In genomic region chr3:141348848-141349247, GRCh38 we compare ENCODE assay signal across 21 cellular contexts. TPM values are rescaled to one million over a fixed set of nuclear protein-coding genes. Genes with fewer than 3 reads are reported as not detected.
DNase-seq lines count a peak whose midpoint lies in the region; FAIRE-seq and TF ChIP-seq lines count a peak whose summit lies in the region.
"Had no signal": no experiment of that assay in that cellular context is flagged by ENCODE, and none has a peak within 500 bp of the region (broad histone marks: within the 10 kb centered on the region; RNA-seq: fewer than 3 reads in every experiment).

No MANE protein-coding gene starts in this region.

- H3K9me3 ChIP-seq in Karpas-422 (ENCODE audit: low read length) (no peaks in the 10 kb centered on the region), H1 (ENCODE audit: insufficient read depth in 2 of 2, low read depth in 1 of 2, low read length in 1 of 2) (no peaks in the 10 kb centered on the region), prostate gland (no peaks in the 10 kb centered on the region)
- H3K9me3 ChIP-seq: MG63, SJCRH30 had no signal

- H2AK5ac ChIP-seq in H1 (ENCODE audit: low read depth, low read length): no peak overlapping the region
- H2AK5ac ChIP-seq in mesendoderm (ENCODE audit: low read length): no peak overlapping the region

- H2BK20ac ChIP-seq in H1 (ENCODE audit: low read length): no peak overlapping the region

- TF ChIP-seq POLR2A in H1 (IDR thresholded peaks at IDR 0.05; ENCODE audit: control extremely low read depth in 1 of 2, low read depth in 2 of 2, low read length in 2 of 2): no peak
- TF ChIP-seq POLR2A in prostate gland (IDR thresholded peaks at IDR 0.05): no peak

- no peak overlapping the region for H3K4ac ChIP-seq in H1 (replicated peaks; ENCODE audit: insufficient read length, low read depth, low read length)
- H3K4ac ChIP-seq in mesendoderm (ENCODE audit: low read depth, low read length): no peak overlapping the region

- H2AFZ ChIP-seq in Karpas-422 (ENCODE audit: low read length) (0 out of 2 replicates have a peak overlapping the region, but pooled peaks have one; percentile 24), H1 (ENCODE audit: low read length) (peak overlapping the region; percentile 6; the same call in 1 of the 2 replicates)

- no peak for TF ChIP-seq EP300 in H1 (IDR thresholded peaks at IDR 0.05; ENCODE audit: borderline replicate concordance in 1 of 2, low read depth in 2 of 2, low read length in 2 of 2)

- no peak for TF ChIP-seq CTCF in H1 (IDR thresholded peaks at IDR 0.05; ENCODE audit: control extremely low read depth in 1 of 3, insufficient read depth in 1 of 3, low read depth in 1 of 3, low read length in 3 of 3)
- TF ChIP-seq CTCF in prostate gland (IDR thresholded peaks at IDR 0.05): no peak

- 91% methylated on average over 1 of the region's 1 CpG; no CpG with 5 or more reads in 1 of the 2 experiments for WGBS in H1 (ENCODE audit: extremely low coverage in 1 of 2, insufficient coverage in 1 of 2, insufficient read length in 1 of 2, insufficient replicate concordance in 2 of 2, low coverage in 1 of 2, low lambda C conversion rate in 2 of 2, missing lambda C conversion rate in 1 of 2), 2 experiments
- WGBS in mesendoderm (ENCODE audit: extremely low coverage, insufficient coverage, low lambda C conversion rate): no CpG with 5 or more reads among the region's 1 CpG
- 56% methylated on average over 1 of the region's 1 CpG for WGBS in prostate gland

- H3K27me3 ChIP-seq in Karpas-422 (ENCODE audit: low read length) (no peaks in the 10 kb centered on the region), H1 (replicated peaks in 1 of 4; ENCODE audit: control insufficient read depth in 3 of 4, extremely low read depth in 1 of 4, insufficient read depth in 3 of 4, low read length in 3 of 4) (no peaks in the 10 kb centered on the region), mesendoderm (ENCODE audit: insufficient read depth, low read length, poor library complexity) (no peaks in the 10 kb centered on the region), prostate gland (replicated peaks; ENCODE audit: insufficient read depth) (no peaks in the 10 kb centered on the region)
- H3K27me3 ChIP-seq: MG63 had no signal

- H3K4me3 ChIP-seq in Karpas-422 (ENCODE audit: low read length) (no peak overlapping the region), H1 (ENCODE audit: extremely low read depth in 1 of 4, insufficient read depth in 2 of 4, low read depth in 3 of 4, low read length in 4 of 4) (no peak overlapping the region), mesendoderm (ENCODE audit: low read length) (no peak overlapping the region), prostate gland (no peak overlapping the region)
- H3K4me3 ChIP-seq: MG63, SJCRH30 had no signal

- H3K4me2 ChIP-seq in Karpas-422 (ENCODE audit: low read depth, low read length, poor library complexity, severe bottlenecking) (no peak overlapping the region), H1 (ENCODE audit: insufficient read depth in 1 of 2, low read depth in 2 of 2, low read length in 2 of 2) (no peak overlapping the region), mesendoderm (ENCODE audit: low read length) (no peak overlapping the region)

- H2BK15ac ChIP-seq in H1 (ENCODE audit: low read length) (no peak overlapping the region), mesendoderm (replicated peaks; ENCODE audit: low read depth) (no peak overlapping the region)

- POLR2A ChIA-PET in H1 (lab: Charles Lee; ENCODE audit: partially characterized antibody): no interaction called here

- TF ChIP-seq RAD21 in H1 (IDR thresholded peaks at IDR 0.05 in 1 of 2, conservative IDR thresholded peaks at IDR 0.05 in 1 of 2; ENCODE audit: low read depth in 2 of 2, low read length in 2 of 2): no peak

- H3K56ac ChIP-seq in H1 (replicated peaks; ENCODE audit: insufficient read length, low read depth, low read length) (no peak overlapping the region), mesendoderm (ENCODE audit: low read length) (peak overlapping the region; percentile 31)

- no peak overlapping the region for H4K5ac ChIP-seq in H1 (ENCODE audit: insufficient read length, low read depth, low read length)
- H4K5ac ChIP-seq in mesendoderm (ENCODE audit: low read length): no peak overlapping the region

- H3K23ac ChIP-seq in H1 (ENCODE audit: insufficient read length) (no peak overlapping the region), mesendoderm (ENCODE audit: low read length) (no peak overlapping the region)

- H3K79me1 ChIP-seq in H1 (ENCODE audit: low read depth, low read length) (no peaks in the 10 kb centered on the region), mesendoderm (ENCODE audit: low read length) (no peaks in the 10 kb centered on the region)

- H3K36me3 ChIP-seq in Karpas-422 (ENCODE audit: insufficient read depth, low read length): no peaks in the 10 kb centered on the region
- H3K36me3 ChIP-seq in H1 (ENCODE audit: control insufficient read depth in 2 of 4, insufficient read depth in 4 of 4, low read length in 3 of 4): no peaks in the 10 kb centered on the region
- H3K36me3 ChIP-seq in mesendoderm (ENCODE audit: control insufficient read depth, insufficient read depth, low read length): no peaks in the 10 kb centered on the region
- no peaks in the 10 kb centered on the region for H3K36me3 ChIP-seq in prostate gland
- H3K36me3 ChIP-seq: MG63, SJCRH30 had no signal

- H2BK5ac ChIP-seq in H1 (ENCODE audit: low read depth, low read length) (no peak overlapping the region), mesendoderm (ENCODE audit: low read length) (no peak overlapping the region)

- no peak overlapping the region for H2BK12ac ChIP-seq in H1 (ENCODE audit: low read depth, low read length)

- H4K8ac ChIP-seq in H1 (ENCODE audit: extremely low read depth, insufficient read depth, low read length) (no peak overlapping the region), mesendoderm (ENCODE audit: low read depth, low read length) (no peak overlapping the region)

- no peak overlapping the region for H2BK120ac ChIP-seq in H1 (replicated peaks; ENCODE audit: low read depth, low read length)
- H2BK120ac ChIP-seq in mesendoderm (ENCODE audit: low read depth, low read length): no peak overlapping the region

- CTCF ChIA-PET in H1 (lab: Charles Lee; ENCODE audit: partially characterized antibody): interaction anchor here (0.6 to 5.9 kb wide), 9 partner anchors 12 to 531 kb away, joined by 3 to 42 read pairs (median 4); no protein-coding TSS in a partner anchor

- H3K4me1 ChIP-seq in Karpas-422 (ENCODE audit: low read length): peaks cover 3% of the 10 kb centered on the region; the same call in 1 of the 2 replicates
- no peaks in the 10 kb centered on the region for H3K4me1 ChIP-seq in H1 (replicated peaks in 1 of 4; ENCODE audit: control insufficient read depth in 3 of 4, insufficient read depth in 4 of 4, low read length in 3 of 4)
- H3K4me1 ChIP-seq in mesendoderm (ENCODE audit: control insufficient read depth, low read depth, low read length): peaks cover 4% of the 10 kb centered on the region
- H3K4me1 ChIP-seq in prostate gland (replicated peaks): no peaks in the 10 kb centered on the region

- intact Hi-C loops in prostate gland (cut with DNase I): no loop called here

- no peaks in the 10 kb centered on the region for H3K23me2 ChIP-seq in H1 (ENCODE audit: low read depth, low read length)

- DNase-seq in Karpas-422 (no peak), H1 (ENCODE audit: low read depth in 1 of 2, low spot score in 2 of 2) (no peak), mesendoderm (no peak), activated gamma-delta T cell (lab: John Stamatoyannopoulos, UW) (no peak), NCI-H1092 treated with DMSO at 0.1 percent for 48 hours (lab: John Stamatoyannopoulos, UW) (no peak), NCI-H446 (lab: John Stamatoyannopoulos, UW) (no peak), prostate gland (ENCODE audit: low spot score) (no peak)
- DNase-seq: C1 segment of cervical spinal cord; CD8-positive, alpha-beta T cell; DND-41; GOT3; Kasumi-1; MG63; NCI-H1436; NCI-H187 treated with DMSO at 0.1 percent for 48 hours; NCI-H345; NCI-H524 treated with DMSO at 0.1 percent for 48 hours; OCI-M1; SJCRH30 had no signal

- no peak overlapping the region for H3K14ac ChIP-seq in H1 (ENCODE audit: insufficient read length)

- H3K79me2 ChIP-seq in Karpas-422 (ENCODE audit: low read length) (no peaks in the 10 kb centered on the region), H1 (ENCODE audit: control insufficient read depth in 1 of 2, insufficient read depth in 2 of 2, low read length in 2 of 2) (no peaks in the 10 kb centered on the region), mesendoderm (ENCODE audit: control insufficient read depth, insufficient read depth, low read length) (no peaks in the 10 kb centered on the region)

- no peak overlapping the region for H3K18ac ChIP-seq in H1 (ENCODE audit: extremely low read depth, low read length)
- no peak overlapping the region for H3K18ac ChIP-seq in mesendoderm (ENCODE audit: low read length)

- no peak overlapping the region for H3K9ac ChIP-seq in Karpas-422 (ENCODE audit: low read length)
- H3K9ac ChIP-seq in H1 (replicated peaks in 1 of 4; ENCODE audit: extremely low read depth in 1 of 4, low read depth in 3 of 4, low read length in 3 of 4): no peak overlapping the region
- no peak overlapping the region for H3K9ac ChIP-seq in mesendoderm (ENCODE audit: low read length)

- FAIRE-seq in H1 (lab: Jason Lieb, UNC): no peak
- FAIRE-seq: HTR-8/SVneo, RCC 7860 had no signal

- H4K91ac ChIP-seq in H1 (replicated peaks; ENCODE audit: insufficient read length, low read length): no peak overlapping the region

- H4K20me1 ChIP-seq in Karpas-422 (ENCODE audit: insufficient read depth, low read depth, low read length) (no peaks in the 10 kb centered on the region), H1 (replicated peaks in 1 of 2; ENCODE audit: control insufficient read depth in 1 of 2, insufficient read depth in 2 of 2, low read length in 2 of 2) (no peaks in the 10 kb centered on the region)

- H3K9me2 ChIP-seq in Karpas-422 (replicated peaks; ENCODE audit: insufficient read depth, low read length): no peaks in the 10 kb centered on the region

- no peak overlapping the region for H3K27ac ChIP-seq in Karpas-422 (ENCODE audit: low read length)
- H3K27ac ChIP-seq in H1 (ENCODE audit: low read depth, low read length): no peak overlapping the region
- H3K27ac ChIP-seq in mesendoderm (ENCODE audit: low read depth, low read length): no peak overlapping the region
- H3K27ac ChIP-seq in prostate gland: no peak overlapping the region
- H3K27ac ChIP-seq: SJCRH30 had no signal

RNA-seq across cellular contexts. Expression of gene ZBTB38, which starts 19.5 kb away (rescaled TPM):
- 18.0 and 38.0 TPM in 2 replicates for total RNA-seq in Karpas-422 (2014; rRNA removed; shearing (Covaris generic); ENCODE audit: low replicate concordance)
- 9.8 and 10.5 TPM in 2 replicates for total RNA-seq in H1 (2021; fragmentation: NEBNext Ultra II Directional; extraction: Animal tissue kit (Norgen Biotek cat#: 25700))
- 3.8 and 4.4 TPM in 2 replicates for polyA plus RNA-seq in H1 (2011; rRNA removed)
- polyA plus RNA-seq in H1 (2011; cell fraction: cytosol; rRNA removed): 3.2 TPM
- 6.4 TPM for polyA plus RNA-seq in H1 (2011; cell fraction: nucleus; rRNA removed)
- 3.5 to 5.7 TPM (median 4.0 TPM) in 4 replicates for polyA plus RNA-seq in H1 (2012, experiment 1 of 2)
- polyA plus RNA-seq in H1 (2012, experiment 2 of 2): 0.17 TPM
- polyA plus RNA-seq in H1 (2013, experiment 1 of 2): 7.7 TPM
- polyA plus RNA-seq in H1 (2013, experiment 2 of 2): 7.0 TPM
- polyA minus RNA-seq in H1 (2011; rRNA and poly(A)+ RNA removed): 14.2 and 20.9 TPM in 2 replicates
- 9.7 TPM for polyA minus RNA-seq in H1 (2011; cell fraction: cytosol; rRNA and poly(A)+ RNA removed)
- 25.4 TPM for polyA minus RNA-seq in H1 (2011; cell fraction: nucleus; rRNA and poly(A)+ RNA removed)
- polyA plus RNA-seq in mesendoderm (2013, experiment 1 of 2): 20.8 TPM
- 20.5 TPM for polyA plus RNA-seq in mesendoderm (2013, experiment 2 of 2)
- 100 to 1,000 TPM; 151 to 169 TPM for total RNA-seq in prostate gland
